In the genomic region with DNA sequence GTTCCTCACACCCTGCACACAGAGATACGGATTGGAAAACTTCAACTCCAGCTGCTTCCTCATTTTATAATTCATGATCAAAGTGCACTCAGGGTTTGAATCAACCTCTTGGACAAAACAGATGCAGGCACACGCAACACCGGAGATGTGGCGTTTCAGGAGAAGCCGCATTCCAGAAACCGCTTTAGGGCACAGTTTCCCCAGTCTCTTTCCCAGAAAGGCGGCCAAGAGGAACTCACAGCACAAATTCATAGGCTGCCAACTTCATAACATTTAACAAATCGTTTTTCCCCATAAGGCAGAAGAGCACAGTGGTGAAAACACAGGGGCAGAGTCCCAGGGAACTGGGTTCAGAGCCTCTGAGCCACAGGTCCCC, we compare ENCODE assay signal across 16 cellular contexts. TPM values are rescaled to one million over a fixed set of nuclear protein-coding genes. Genes with fewer than 3 reads are reported as not detected.
A peak's percentile ranks its signal among the peaks of the same experiment; 100 is the strongest.
DNase-seq lines count a peak whose midpoint lies in the region; ATAC-seq and TF ChIP-seq lines count a peak whose summit lies in the region.
"Had no signal": no experiment of that assay in that cellular context is flagged by ENCODE, and none has a peak within 500 bp of the region (broad histone marks: within the 10 kb centered on the region; RNA-seq: fewer than 3 reads in every experiment).

No MANE protein-coding gene starts in this region.

- TF ChIP-seq POLR2A in prostate gland (IDR thresholded peaks at IDR 0.05) (no peak), sigmoid colon (IDR thresholded peaks at IDR 0.05) (no peak)

- ATAC-seq in HG03520 (IDR thresholded peaks at IDR 0.05; ENCODE audit: unreplicated experiment), result no peak
- ATAC-seq in HG03135 (IDR thresholded peaks at IDR 0.05; ENCODE audit: unreplicated experiment), result no peak
- ATAC-seq: GM23338 had no signal

- no peak for DNase-seq in neural crest cell (ENCODE audit: low read depth, low spot score)
- DNase-seq in prostate gland (ENCODE audit: low spot score), result peak; percentile 43
- DNase-seq in type B pancreatic cell (ENCODE audit: extremely low spot score, unreplicated experiment), result no peak
- no peak for DNase-seq in sigmoid colon
- DNase-seq: ACHN; CD4-positive, alpha-beta memory T cell; DMS153; DMS79; GDM1; HCEC 1CT; IMR-90 had no signal

- H3K27me3 ChIP-seq in prostate gland (replicated peaks; ENCODE audit: insufficient read depth), result no peaks in the 10 kb centered on the region
- H3K27me3 ChIP-seq in sigmoid colon, result no peaks in the 10 kb centered on the region

- H3K27ac Mint-ChIP-seq in neural crest cell (ENCODE audit: unreplicated experiment) (peak overlapping the region; percentile 57), type B pancreatic cell (no peak overlapping the region)
- H3K27ac Mint-ChIP-seq: CD14-positive monocyte; CD4-positive, alpha-beta memory T cell; GM23338 had no signal

- H3K4me3 Mint-ChIP-seq in neural crest cell (no peak overlapping the region), type B pancreatic cell (peak overlapping the region; percentile 46)
- H3K4me3 Mint-ChIP-seq: CD14-positive monocyte; CD4-positive, alpha-beta memory T cell; GM23338 had no signal

- 0 out of 2 replicates have a peak overlapping the region, but pooled peaks have one; percentile 23 for H3K27ac ChIP-seq in VCaP
- H3K27ac ChIP-seq in prostate gland, result peak overlapping the region; percentile 50 to 64
- H3K27ac ChIP-seq in sigmoid colon, result no peak overlapping the region

- H3K4me3 ChIP-seq in prostate gland (peak overlapping the region in 1 of 2 donors; percentile 3), sigmoid colon (no peak overlapping the region)
- H3K4me3 ChIP-seq: GM23338 had no signal

- no peak for TF ChIP-seq EP300 in sigmoid colon (IDR thresholded peaks at IDR 0.05)

- H3K4me1 Mint-ChIP-seq in neural crest cell, result no peaks in the 10 kb centered on the region
- no peaks in the 10 kb centered on the region for H3K4me1 Mint-ChIP-seq in type B pancreatic cell (ENCODE audit: unreplicated experiment)
- H3K4me1 Mint-ChIP-seq: CD14-positive monocyte, GM23338 had no signal

- no peaks in the 10 kb centered on the region for H3K9me3 ChIP-seq in prostate gland
- no peaks in the 10 kb centered on the region for H3K9me3 ChIP-seq in sigmoid colon

- intact Hi-C loops in prostate gland (cut with DNase I), result no loop called here
- intact Hi-C loops in sigmoid colon (cut with DNase I), result no loop called here

- TF ChIP-seq CTCF in VCaP (conservative IDR thresholded peaks at IDR 0.05) (no peak), neural crest cell (conservative IDR thresholded peaks at IDR 0.05) (no peak), prostate gland (IDR thresholded peaks at IDR 0.05) (no peak), type B pancreatic cell (conservative IDR thresholded peaks at IDR 0.05) (no peak), sigmoid colon (IDR thresholded peaks at IDR 0.05) (no peak)

- peaks cover 13% of the 10 kb centered on the region for H3K4me1 ChIP-seq in prostate gland (replicated peaks)
- no peaks in the 10 kb centered on the region for H3K4me1 ChIP-seq in sigmoid colon

- no peaks in the 10 kb centered on the region for H3K9me3 Mint-ChIP-seq in neural crest cell
- H3K9me3 Mint-ChIP-seq in type B pancreatic cell, result no peaks in the 10 kb centered on the region
- H3K9me3 Mint-ChIP-seq: CD14-positive monocyte; CD4-positive, alpha-beta memory T cell; GM23338 had no signal

- H3K27me3 Mint-ChIP-seq in neural crest cell (ENCODE audit: low read depth), result no peaks in the 10 kb centered on the region
- peaks cover 4% of the 10 kb centered on the region for H3K27me3 Mint-ChIP-seq in type B pancreatic cell
- H3K27me3 Mint-ChIP-seq: CD4-positive, alpha-beta memory T cell had no signal

- 65% methylated on average over 8 of the region's 8 CpGs for WGBS in prostate gland
- 87 to 93% methylated on average over 8 of the region's 8 CpGs for WGBS in sigmoid colon, 2 donors

- H3K36me3 Mint-ChIP-seq in neural crest cell (ENCODE audit: low read depth) (peaks cover 3% of the 10 kb centered on the region), type B pancreatic cell (peaks cover 6% of the 10 kb centered on the region)

- H3K36me3 ChIP-seq in prostate gland (peaks cover 1 to 6% of the 10 kb centered on the region in 2 donors), sigmoid colon (peaks cover 4 to 90% (median 33%) of the 10 kb centered on the region in 4 donors)

RNA-seq across cellular contexts. Expression of a gene that starts 8.4 kb away (rescaled TPM):
- total RNA-seq in neural crest cell (14.0 and 16.8 TPM in 2 replicates), prostate gland (10 to 100 TPM; 23.7 to 43.8 TPM), type B pancreatic cell (ENCODE audit: low replicate concordance) (18.2 and 20.2 TPM in 2 replicates), sigmoid colon (10 to 100 TPM; 10.7 to 18.8 (median 11.9) TPM)
- 10 to 100 TPM in 1 of 3 donors, 1 to 10 TPM in 2; 5.5 to 12.9 (median 6.6) TPM for polyA plus RNA-seq in sigmoid colon

RNA-seq across cellular contexts. Expression of a gene that starts 20.0 kb away (rescaled TPM):
- total RNA-seq in neural crest cell, result 0.11 TPM in 1 of 2 replicates, not detected in the other
- total RNA-seq in prostate gland, result 1 to 10 TPM in 1 of 2 donors, under 1 TPM in 1; 0.41 to 6.5 TPM
- 5.5 and 11.3 TPM in 2 replicates for total RNA-seq in type B pancreatic cell (ENCODE audit: low replicate concordance)
- total RNA-seq in sigmoid colon, result under 1 TPM; under 0.01 to 0.81 (median 0.39) TPM
- under 1 TPM in 2 of 3 donors, not detected in 1; 0.25 to 0.60 TPM for polyA plus RNA-seq in sigmoid colon
- total RNA-seq: CD4-positive, alpha-beta memory T cell; GM23338 had no signal
- polyA plus RNA-seq: CD14-positive monocyte; CD4-positive, alpha-beta memory T cell had no signal

RNA-seq across cellular contexts. Expression of a gene that starts 31.7 kb away (rescaled TPM):
- 0.09 and 0.18 TPM in 2 replicates for total RNA-seq in neural crest cell
- total RNA-seq in prostate gland, result 1 to 10 TPM in 1 of 2 donors, under 1 TPM in 1; 0.87 to 8.6 TPM
- 1.5 and 2.2 TPM in 2 replicates for total RNA-seq in type B pancreatic cell (ENCODE audit: low replicate concordance)
- under 1 TPM in 3 of 4 donors, not detected in 1; 0.14 to 0.36 (median 0.28) TPM for total RNA-seq in sigmoid colon
- polyA plus RNA-seq in sigmoid colon, result 1 to 10 TPM in 1 of 3 donors, under 1 TPM in 2; 0.60 to 1.6 (median 0.80) TPM
- total RNA-seq: CD4-positive, alpha-beta memory T cell had no signal
- polyA plus RNA-seq: CD14-positive monocyte; CD4-positive, alpha-beta memory T cell; GM23338 had no signal

RNA-seq across cellular contexts. Expression of a gene that starts 36.3 kb away (rescaled TPM):
- total RNA-seq in neural crest cell (not detected in 2 replicates), prostate gland (1 to 10 TPM; 5.3 to 6.9 TPM), type B pancreatic cell (ENCODE audit: low replicate concordance) (0.48 and 3.4 TPM in 2 replicates), sigmoid colon (10 to 100 TPM; 44.6 to 74.2 (median 59.3) TPM)
- polyA plus RNA-seq in sigmoid colon, result 1 to 10 TPM; 2.5 to 8.5 (median 4.8) TPM
- total RNA-seq: CD4-positive, alpha-beta memory T cell had no signal
- polyA plus RNA-seq: CD14-positive monocyte; CD4-positive, alpha-beta memory T cell had no signal

Comparison
In these comparisons a context has a peak if more than half of its experiments do, and no peak if none do; other contexts are left out.
1. H3K27ac ChIP-seq: peak in VCaP (single experiment) and prostate gland (2 of 2); none in sigmoid colon (0 of 4).